1 cellular context compared by ENCODE assay signal in genomic region chr19:55583897-55584296, GRCh38. TPM values are rescaled to one million over a fixed set of nuclear protein-coding genes. Genes with fewer than 3 reads are reported as not detected.
"Had no signal": no experiment of that assay in that cellular context is flagged by ENCODE, and none has a peak within 500 bp of the region (broad histone marks: within the 10 kb centered on the region; RNA-seq: fewer than 3 reads in every experiment).

No MANE protein-coding gene starts in this region.

RNA-seq across cellular contexts. Expression of gene SBK3, which starts 38.6 kb away (rescaled TPM):
- total RNA-seq: M059J had no signal
